In the genomic region with DNA sequence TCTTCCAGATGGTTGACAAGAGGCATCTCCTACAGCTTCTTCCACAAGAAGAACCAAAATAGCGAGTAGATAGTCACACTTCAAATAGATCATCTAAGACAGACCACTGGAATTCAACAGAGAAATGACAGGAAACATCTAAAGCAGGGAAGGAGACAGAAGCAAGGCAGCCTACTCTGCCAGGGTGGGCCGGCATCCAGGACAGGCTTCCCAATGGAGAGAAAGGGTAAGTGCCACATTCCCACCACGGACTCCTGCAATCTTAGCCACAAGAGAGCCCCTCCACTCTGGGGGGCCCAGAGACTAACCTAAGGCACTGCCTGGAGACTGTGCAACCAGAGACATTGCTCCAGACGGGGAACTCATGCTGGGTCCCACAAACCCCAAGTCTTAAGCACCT, we compare ENCODE assay signal across 3 cellular contexts.
"Had no signal": no experiment of that assay in that cellular context is flagged by ENCODE, and none has a peak within 500 bp of the region (broad histone marks: within the 10 kb centered on the region; RNA-seq: fewer than 3 reads in every experiment).

No MANE protein-coding gene starts in this region.

- DNase-seq: GDM1, GF-D8 had no signal

- H3K4me3 ChIP-seq: GM12878 had no signal
